24 cellular contexts compared by ENCODE assay signal in the genomic region with DNA sequence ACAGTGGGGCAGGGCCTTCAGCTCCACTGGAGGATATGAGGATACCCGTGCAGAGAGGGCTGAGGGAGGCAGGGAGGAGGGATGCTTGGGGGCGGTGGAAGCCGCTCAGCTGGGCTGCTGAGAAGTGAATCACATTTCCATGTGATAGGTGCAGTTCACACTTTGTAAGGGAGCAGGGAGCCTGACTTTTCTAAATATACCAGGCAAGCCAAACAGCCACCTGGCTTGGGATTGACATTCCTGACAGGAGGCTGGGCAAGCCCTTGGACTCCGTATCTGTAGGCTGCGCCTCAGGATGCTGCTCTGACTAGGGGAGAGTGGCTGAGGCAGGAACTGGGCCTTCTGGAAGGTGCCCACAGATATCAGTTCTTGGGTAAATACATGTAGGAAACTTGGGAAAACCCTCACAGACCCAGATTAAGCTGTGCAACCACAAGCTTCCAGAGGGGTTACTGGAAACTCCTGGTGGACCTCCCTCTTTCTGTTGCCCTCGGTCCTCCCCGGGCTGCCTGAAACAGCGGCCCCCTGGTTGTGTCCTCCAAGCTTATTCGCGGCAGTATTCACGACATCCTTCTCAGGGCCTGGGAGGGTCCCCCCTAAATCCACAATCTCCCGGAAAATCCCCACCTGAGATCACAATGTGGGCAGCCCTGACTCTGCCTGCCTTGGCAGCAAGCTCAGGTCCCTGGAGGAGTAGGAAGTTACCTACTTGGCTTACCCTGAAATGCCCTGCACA. TPM values are rescaled to one million over a fixed set of nuclear protein-coding genes. Genes with fewer than 3 reads are reported as not detected.
DNase-seq lines count a peak whose midpoint lies in the region; ATAC-seq and TF ChIP-seq lines count a peak whose summit lies in the region.
"Had no signal": no experiment of that assay in that cellular context is flagged by ENCODE, and none has a peak within 500 bp of the region (broad histone marks: within the 10 kb centered on the region; RNA-seq: fewer than 3 reads in every experiment).

No MANE protein-coding gene starts in this region.

- no peaks in the 10 kb centered on the region for H4K20me1 ChIP-seq in smooth muscle cell (ENCODE audit: low read depth)

- H3K79me2 ChIP-seq in smooth muscle cell (ENCODE audit: low read depth): no peaks in the 10 kb centered on the region

- peaks cover 0 to 18% (median 0%) of the 10 kb centered on the region in 3 experiments for H3K27me3 ChIP-seq in neuronal stem cell (ENCODE audit: control insufficient read depth in 3 of 3, insufficient read depth in 3 of 3, low read depth in 1 of 3, low read length in 3 of 3)
- H3K27me3 ChIP-seq in smooth muscle cell (ENCODE audit: low read depth): peaks cover 50% of the 10 kb centered on the region

- H3K4me1 ChIP-seq in neuronal stem cell (ENCODE audit: control insufficient read depth in 2 of 2, insufficient read depth in 1 of 2, low read depth in 1 of 2, low read length in 2 of 2): peaks cover 0 to 3% of the 10 kb centered on the region in 2 donors
- H3K4me1 ChIP-seq in smooth muscle cell (ENCODE audit: low read depth): no peaks in the 10 kb centered on the region
- H3K4me1 ChIP-seq: A549 had no signal

- DNase-seq in Ammon's horn (ENCODE audit: low spot score) (peak; percentile 17), HT1080 (ENCODE audit: low read depth) (peak; percentile 17), epithelial cell of esophagus (ENCODE audit: low read depth) (peak; percentile 37), neuronal stem cell (ENCODE audit: low spot score) (no peak), smooth muscle cell (lab: John Stamatoyannopoulos, UW; ENCODE audit: unreplicated experiment) (no peak)
- DNase-seq: C1 segment of cervical spinal cord; CD8-positive, alpha-beta memory T cell; DMS53; EL; Karpas-422; MG63; NCI-H1048; NCI-H1436 treated with DMSO at 0.1 percent for 48 hours; NCI-H2029; NCI-H345; NCI-H524 treated with DMSO at 0.1 percent for 48 hours; PC-9 had no signal

- no CpG with 5 or more reads among the region's 12 CpGs for WGBS in neuronal stem cell (ENCODE audit: extremely low coverage in 2 of 2, insufficient read length in 2 of 2, insufficient replicate concordance in 1 of 2), 2 donors
- 90% methylated on average over 12 of the region's 12 CpGs for WGBS in smooth muscle cell (ENCODE audit: low lambda C conversion rate)

- H3K27ac ChIP-seq in neuronal stem cell (replicated peaks; ENCODE audit: low read length) (no peak overlapping the region), smooth muscle cell (ENCODE audit: low read depth) (no peak overlapping the region)
- H3K27ac ChIP-seq: A549, HL-60, PC-9, RWPE1 had no signal

- no peak overlapping the region for H4K8ac ChIP-seq in neuronal stem cell (ENCODE audit: low read depth, low read length)

- H2BK120ac ChIP-seq in neuronal stem cell (ENCODE audit: low read depth, low read length): no peak overlapping the region

- no peak overlapping the region for H3K4me2 ChIP-seq in neuronal stem cell (ENCODE audit: insufficient read depth, low read length, poor library complexity, severe bottlenecking)
- H3K4me2 ChIP-seq in smooth muscle cell: no peak overlapping the region
- H3K4me2 ChIP-seq: A549, PC-9 had no signal

- ATAC-seq in GM21528 (IDR thresholded peaks at IDR 0.05; ENCODE audit: low FRiP score, unreplicated experiment): no peak
- no peak for ATAC-seq in GM19467 (IDR thresholded peaks at IDR 0.05; ENCODE audit: unreplicated experiment)
- ATAC-seq: A549, GM12878 had no signal

- no peak overlapping the region for H2BK5ac ChIP-seq in neuronal stem cell (ENCODE audit: low read length)

- H2BK15ac ChIP-seq in neuronal stem cell (ENCODE audit: low read length): no peak overlapping the region

- no peak overlapping the region for H2BK12ac ChIP-seq in neuronal stem cell (ENCODE audit: low read length)

- no peaks in the 10 kb centered on the region for H3F3A ChIP-seq in smooth muscle cell (ENCODE audit: low read depth)

- H3K4me3 ChIP-seq in epithelial cell of esophagus (ENCODE audit: low read length) (no peak overlapping the region), neuronal stem cell (ENCODE audit: low read length in 2 of 2) (no peak overlapping the region), smooth muscle cell (no peak overlapping the region)
- H3K4me3 ChIP-seq: A549, GM12878, MG63, PC-9 had no signal

- H3K79me1 ChIP-seq in neuronal stem cell (ENCODE audit: low read depth, low read length): no peaks in the 10 kb centered on the region

- H3K9me3 ChIP-seq in neuronal stem cell (replicated peaks in 1 of 2; ENCODE audit: control insufficient read depth in 2 of 2, insufficient read depth in 1 of 2, low read depth in 1 of 2, low read length in 2 of 2) (no peaks in the 10 kb centered on the region), smooth muscle cell (replicated peaks; ENCODE audit: low read depth) (no peaks in the 10 kb centered on the region)
- H3K9me3 ChIP-seq: A549, MG63 had no signal

- no peaks in the 10 kb centered on the region for H3K36me3 ChIP-seq in neuronal stem cell (replicated peaks in 1 of 2; ENCODE audit: control insufficient read depth in 2 of 2, insufficient read depth in 2 of 2, low read length in 2 of 2)
- no peaks in the 10 kb centered on the region for H3K36me3 ChIP-seq in smooth muscle cell (ENCODE audit: low read depth)
- H3K36me3 ChIP-seq: MG63 had no signal

- H3K4ac ChIP-seq in neuronal stem cell (ENCODE audit: low read length): no peak overlapping the region

- H3K23ac ChIP-seq in neuronal stem cell (ENCODE audit: low read depth, low read length, poor library complexity): no peak overlapping the region

- H3K14ac ChIP-seq in neuronal stem cell (ENCODE audit: low read length): no peak overlapping the region

- H2AK5ac ChIP-seq in neuronal stem cell (ENCODE audit: low read depth, low read length): no peak overlapping the region

- no peak for TF ChIP-seq CTCF in epithelial cell of esophagus (IDR thresholded peaks at IDR 0.05; ENCODE audit: insufficient read depth, low read depth, low read length, missing control alignments)
- TF ChIP-seq CTCF in smooth muscle cell (IDR thresholded peaks at IDR 0.05; ENCODE audit: borderline replicate concordance, insufficient read depth, poor library complexity, severe bottlenecking): no peak

- H2AFZ ChIP-seq in neuronal stem cell (ENCODE audit: low read length): peak overlapping the region; percentile 24
- H2AFZ ChIP-seq in smooth muscle cell (ENCODE audit: low read depth): no peak overlapping the region
- H2AFZ ChIP-seq: PC-9 had no signal

- H3K9ac ChIP-seq in neuronal stem cell (ENCODE audit: low read depth, low read length, poor library complexity) (no peak overlapping the region), smooth muscle cell (ENCODE audit: low read depth) (no peak overlapping the region)

- H4K91ac ChIP-seq in neuronal stem cell (ENCODE audit: low read depth, low read length, poor library complexity): no peak overlapping the region

- H3K18ac ChIP-seq in neuronal stem cell (ENCODE audit: low read length): no peak overlapping the region

RNA-seq across cellular contexts. Expression of gene ADCY5, which starts 33.0 kb away (rescaled TPM):
- 0.30 and 1.7 TPM in 2 replicates for total RNA-seq in HT1080 (2014; rRNA removed; shearing (Covaris generic))
- polyA plus RNA-seq in HT1080 (2015; cell fraction: cytosol; rRNA removed): 0.10 and 0.13 TPM in 2 replicates
- polyA plus RNA-seq in HT1080 (2015; cell fraction: nucleus; rRNA removed): 0.18 and 0.56 TPM in 2 replicates
- 2.2 TPM for polyA plus RNA-seq in neuronal stem cell (2013, experiment 1 of 2)
- polyA plus RNA-seq in neuronal stem cell (2013, experiment 2 of 2): 2.2 TPM
- 0.22 and 0.58 TPM in 2 replicates for total RNA-seq in smooth muscle cell
- polyA plus RNA-seq in smooth muscle cell: 0.11 and 0.50 TPM in 2 replicates
- total RNA-seq: GM12878 had no signal
- polyA plus RNA-seq: IgD-negative memory B cell had no signal

Comparison
In these comparisons a context has a peak if more than half of its experiments do, and no peak if none do; other contexts are left out.
1. DNase-seq: peak in Ammon's horn (single experiment), HT1080 (single experiment) and epithelial cell of esophagus (single experiment); none in neuronal stem cell (single experiment) and smooth muscle cell (single experiment).